ENCODE assay signal across 21 cellular contexts in genomic region chr3:177536873-177537272, GRCh38.
DNase-seq lines count a peak whose midpoint lies in the region; ATAC-seq and TF ChIP-seq lines count a peak whose summit lies in the region.
"Had no signal": no experiment of that assay in that cellular context is flagged by ENCODE, and none has a peak within 500 bp of the region (broad histone marks: within the 10 kb centered on the region; RNA-seq: fewer than 3 reads in every experiment).

No MANE protein-coding gene starts in this region.

- H3K9me3 Mint-ChIP-seq in activated naive CD8-positive, alpha-beta T cell (ENCODE audit: low read depth), result no peaks in the 10 kb centered on the region
- H3K9me3 Mint-ChIP-seq in activated naive CD8-positive, alpha-beta T cell treated with anti-CD3 and anti-CD28 coated beads, Interleukin-2, amount 50 U/mL, for 24 hours, result peaks cover 3% of the 10 kb centered on the region
- no peaks in the 10 kb centered on the region for H3K9me3 Mint-ChIP-seq in effector memory CD8-positive, alpha-beta T cell
- H3K9me3 Mint-ChIP-seq in osteocyte (ENCODE audit: unreplicated experiment), result no peaks in the 10 kb centered on the region
- H3K9me3 Mint-ChIP-seq in CD4-positive, alpha-beta memory T cell, result peaks cover 0 to 5% (median 0%) of the 10 kb centered on the region in 8 donors
- H3K9me3 Mint-ChIP-seq: CD14-positive monocyte, H9 had no signal

- no peak overlapping the region for H3K27ac ChIP-seq in CD4-positive, alpha-beta memory T cell (ENCODE audit: low read depth, low read length)
- H3K27ac ChIP-seq: GM23248, SK-N-MC had no signal

- no peaks in the 10 kb centered on the region for H3K36me3 Mint-ChIP-seq in activated naive CD8-positive, alpha-beta T cell
- no peaks in the 10 kb centered on the region for H3K36me3 Mint-ChIP-seq in activated naive CD8-positive, alpha-beta T cell treated with anti-CD3 and anti-CD28 coated beads, Interleukin-2, amount 50 U/mL, for 24 hours (ENCODE audit: low read depth)
- H3K36me3 Mint-ChIP-seq in effector memory CD8-positive, alpha-beta T cell (ENCODE audit: insufficient read depth), result peaks cover 3% of the 10 kb centered on the region
- H3K36me3 Mint-ChIP-seq in osteocyte (ENCODE audit: unreplicated experiment), result peaks cover 2% of the 10 kb centered on the region
- H3K36me3 Mint-ChIP-seq in CD4-positive, alpha-beta memory T cell, result no peaks in the 10 kb centered on the region
- H3K36me3 Mint-ChIP-seq: CD14-positive monocyte had no signal

- POLR2A ChIA-PET in CD4-positive, alpha-beta memory T cell (lab: Charles Lee; ENCODE audit: partially characterized antibody), result interaction anchor here (0.6 to 2.9 kb wide), 3 partner anchors 14 to 241 kb away, joined by 3 to 22 read pairs (median 5); no protein-coding TSS in a partner anchor

- intact Hi-C loops in CD4-positive, alpha-beta memory T cell (cut with micrococcal nuclease), result loop anchor here (5.0 kb wide), 3 partner anchors 60 to 485 kb away; no protein-coding TSS in a partner anchor

- peaks cover 39% of the 10 kb centered on the region for H3K4me1 Mint-ChIP-seq in activated naive CD8-positive, alpha-beta T cell (ENCODE audit: low read depth)
- H3K4me1 Mint-ChIP-seq in activated naive CD8-positive, alpha-beta T cell treated with anti-CD3 and anti-CD28 coated beads, Interleukin-2, amount 50 U/mL, for 24 hours, result peaks cover 28% of the 10 kb centered on the region
- peaks cover 42 to 53% of the 10 kb centered on the region in 2 donors for H3K4me1 Mint-ChIP-seq in effector memory CD8-positive, alpha-beta T cell (ENCODE audit: low read depth in 2 of 2)
- peaks cover 45% of the 10 kb centered on the region for H3K4me1 Mint-ChIP-seq in osteocyte (ENCODE audit: unreplicated experiment)
- peaks cover 46 to 63% (median 54%) of the 10 kb centered on the region in 4 donors for H3K4me1 Mint-ChIP-seq in CD4-positive, alpha-beta memory T cell

- peak overlapping the region; percentile 24 for H3K27ac Mint-ChIP-seq in activated naive CD8-positive, alpha-beta T cell
- no peak overlapping the region for H3K27ac Mint-ChIP-seq in activated naive CD8-positive, alpha-beta T cell treated with anti-CD3 and anti-CD28 coated beads, Interleukin-2, amount 50 U/mL, for 24 hours
- peak overlapping the region; percentile 38 to 94 for H3K27ac Mint-ChIP-seq in effector memory CD8-positive, alpha-beta T cell
- H3K27ac Mint-ChIP-seq in osteocyte (ENCODE audit: unreplicated experiment), result peak overlapping the region; percentile 25
- H3K27ac Mint-ChIP-seq in CD4-positive, alpha-beta memory T cell, result peak overlapping the region in 2 of 7 donors; percentile 59 to 72
- H3K27ac Mint-ChIP-seq: CD14-positive monocyte, H9 had no signal

- DNase-seq in activated naive CD8-positive, alpha-beta T cell treated with anti-CD3 and anti-CD28 coated beads, Interleukin-2, amount 50 U/mL, for 24 hours, result no peak
- DNase-seq in effector memory CD8-positive, alpha-beta T cell, result no peak
- DNase-seq in osteocyte (ENCODE audit: extremely low spot score, unreplicated experiment) (no peak), superior temporal gyrus (ENCODE audit: extremely low spot score) (peak; percentile 72)
- no peak for DNase-seq in CD4-positive, alpha-beta memory T cell
- DNase-seq: BE2C, GM23248, H9, Kasumi-1, NCI-H1092 treated with DMSO at 0.1 percent for 48 hours, NCI-H187 treated with DMSO at 0.1 percent for 48 hours, NCI-H446, NCI-H524 treated with DMSO at 0.1 percent for 48 hours, NCI-H774, SIG-M5 had no signal

- CTCF ChIA-PET in CD4-positive, alpha-beta memory T cell (lab: Charles Lee; ENCODE audit: partially characterized antibody), result interaction anchor here (1.2 to 2.9 kb wide), 2 partner anchors 33 to 177 kb away, joined by 3 to 9 read pairs; no protein-coding TSS in a partner anchor

- H3K27me3 Mint-ChIP-seq in activated naive CD8-positive, alpha-beta T cell, result no peaks in the 10 kb centered on the region
- no peaks in the 10 kb centered on the region for H3K27me3 Mint-ChIP-seq in activated naive CD8-positive, alpha-beta T cell treated with anti-CD3 and anti-CD28 coated beads, Interleukin-2, amount 50 U/mL, for 24 hours
- H3K27me3 Mint-ChIP-seq in effector memory CD8-positive, alpha-beta T cell, result no peaks in the 10 kb centered on the region
- no peaks in the 10 kb centered on the region for H3K27me3 Mint-ChIP-seq in osteocyte (ENCODE audit: unreplicated experiment)
- H3K27me3 Mint-ChIP-seq in CD4-positive, alpha-beta memory T cell, result no peaks in the 10 kb centered on the region

- no peak for TF ChIP-seq CTCF in osteocyte (IDR thresholded peaks at IDR 0.05)

- H3K4me3 ChIP-seq in CD4-positive, alpha-beta memory T cell (ENCODE audit: low read length in 2 of 2), result no peak overlapping the region
- H3K4me3 ChIP-seq: GM23248, K562, SK-N-MC had no signal

- no peaks in the 10 kb centered on the region for H3K27me3 ChIP-seq in CD4-positive, alpha-beta memory T cell (ENCODE audit: insufficient read depth, low read length)
- H3K27me3 ChIP-seq: BE2C had no signal

- no peaks in the 10 kb centered on the region for H3K9me3 ChIP-seq in CD4-positive, alpha-beta memory T cell (ENCODE audit: control insufficient read depth in 1 of 2, low read length in 2 of 2)
- H3K9me3 ChIP-seq: BE2C had no signal

- H3K4me1 ChIP-seq in CD4-positive, alpha-beta memory T cell (ENCODE audit: insufficient read depth, low read length), result peaks cover 46% of the 10 kb centered on the region
- H3K4me1 ChIP-seq: BE2C had no signal

- no peak for ATAC-seq in activated naive CD8-positive, alpha-beta T cell treated with anti-CD3 and anti-CD28 coated beads, Interleukin-2, amount 50 U/mL, for 24 hours
- ATAC-seq in effector memory CD8-positive, alpha-beta T cell (replicated peaks), result no peak
- ATAC-seq in HG03025 (IDR thresholded peaks at IDR 0.05; ENCODE audit: low FRiP score, unreplicated experiment) (no peak), HG03139 (IDR thresholded peaks at IDR 0.05; ENCODE audit: unreplicated experiment) (no peak)
- ATAC-seq: K562 had no signal

- no peak overlapping the region for H3K4me3 Mint-ChIP-seq in activated naive CD8-positive, alpha-beta T cell
- no peak overlapping the region for H3K4me3 Mint-ChIP-seq in activated naive CD8-positive, alpha-beta T cell treated with anti-CD3 and anti-CD28 coated beads, Interleukin-2, amount 50 U/mL, for 24 hours
- no peak overlapping the region for H3K4me3 Mint-ChIP-seq in effector memory CD8-positive, alpha-beta T cell
- H3K4me3 Mint-ChIP-seq in osteocyte (ENCODE audit: unreplicated experiment), result no peak overlapping the region
- peak overlapping the region in 1 of 8 donors; percentile 15 for H3K4me3 Mint-ChIP-seq in CD4-positive, alpha-beta memory T cell
- H3K4me3 Mint-ChIP-seq: CD14-positive monocyte, H9 had no signal

- H3K36me3 ChIP-seq in CD4-positive, alpha-beta memory T cell (ENCODE audit: insufficient read depth, low read length), result no peaks in the 10 kb centered on the region
- H3K36me3 ChIP-seq: BE2C had no signal
